In the genomic region with DNA sequence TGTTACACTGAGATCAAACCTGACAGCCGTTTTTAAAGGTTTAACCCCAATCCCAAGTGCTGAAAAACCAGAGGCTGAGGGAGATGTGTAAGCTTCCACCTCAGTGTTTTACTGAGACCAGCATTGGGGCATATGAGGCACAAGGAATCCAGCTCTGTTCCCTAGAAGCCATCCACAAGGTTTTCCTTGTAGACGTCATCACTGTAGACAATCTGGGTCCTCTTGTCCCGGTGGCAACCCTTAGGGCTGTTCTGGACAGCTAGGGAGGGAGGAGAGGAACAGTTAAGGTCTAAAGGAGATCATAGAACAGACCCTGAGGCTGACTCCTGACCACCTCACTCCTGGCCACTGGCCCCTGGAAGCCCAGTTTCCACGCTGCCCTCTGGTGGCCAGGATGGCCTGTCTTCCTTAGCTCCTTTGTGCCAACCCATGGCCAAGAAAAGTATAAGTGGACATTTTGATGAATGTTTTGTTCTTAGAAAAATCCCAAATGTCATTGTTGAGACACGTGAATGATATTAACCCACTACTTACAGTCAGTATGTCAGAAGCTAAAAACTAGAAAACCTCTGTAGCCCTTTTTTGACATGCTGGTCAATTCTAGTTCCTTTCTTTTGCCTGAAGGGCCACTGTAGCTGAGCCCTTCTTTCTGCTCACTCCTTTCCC, we compare ENCODE assay signal across 8 cellular contexts. TPM values are rescaled to one million over a fixed set of nuclear protein-coding genes. Genes with fewer than 3 reads are reported as not detected.
DNase-seq lines count a peak whose midpoint lies in the region; ATAC-seq and TF ChIP-seq lines count a peak whose summit lies in the region.
"Had no signal": no experiment of that assay in that cellular context is flagged by ENCODE, and none has a peak within 500 bp of the region (broad histone marks: within the 10 kb centered on the region; RNA-seq: fewer than 3 reads in every experiment).

No MANE protein-coding gene starts in this region.

- H3K36me3 ChIP-seq in esophagus squamous epithelium = peaks cover 12 to 71% (median 38%) of the 10 kb centered on the region in 3 donors

- TF ChIP-seq CTCF in LNCAP (IDR thresholded peaks at IDR 0.05) (peak; percentile 71), esophagus squamous epithelium (IDR thresholded peaks at IDR 0.05) (peak in 5 of 6 experiments; percentile 56 to 73 (median 61))

- POLR2A ChIA-PET in naive thymus-derived CD8-positive, alpha-beta T cell (lab: Charles Lee) = interaction anchor here (0.8 to 1.0 kb wide), 2 partner anchors 48 to 225 kb away, joined by 3 read pairs; no protein-coding TSS in a partner anchor

- intact Hi-C loops in esophagus squamous epithelium (cut with DNase I) = loop anchor here (5.0 kb wide), 1 partner anchor 50 kb away; the partner anchor contains the start of gene ZBTB12

- no peaks in the 10 kb centered on the region for H3K9me3 Mint-ChIP-seq in naive thymus-derived CD8-positive, alpha-beta T cell

- DNase-seq in EL (peak; percentile 65), esophagus squamous epithelium (lab: John Stamatoyannopoulos, UW) (no peak)
- peak in 1 of 10 donors; percentile 64 for DNase-seq in naive thymus-derived CD8-positive, alpha-beta T cell

- peaks cover 2 to 14% (median 4%) of the 10 kb centered on the region in 4 donors for H3K4me1 Mint-ChIP-seq in naive thymus-derived CD8-positive, alpha-beta T cell

- peak overlapping the region in 5 of 10 donors; percentile 29 to 81 (median 41) for H3K27ac Mint-ChIP-seq in naive thymus-derived CD8-positive, alpha-beta T cell

- H3K9me3 ChIP-seq in esophagus squamous epithelium = no peaks in the 10 kb centered on the region

- WGBS in esophagus squamous epithelium, 2 donors = 38 to 51% methylated on average over 5 of the region's 5 CpGs

- peaks cover 4 to 51% (median 15%) of the 10 kb centered on the region in 3 donors for H3K36me3 Mint-ChIP-seq in naive thymus-derived CD8-positive, alpha-beta T cell

- no peaks in the 10 kb centered on the region for H3K27me3 Mint-ChIP-seq in naive thymus-derived CD8-positive, alpha-beta T cell

- peaks cover 0 to 2% (median 0%) of the 10 kb centered on the region in 3 donors for H3K4me1 ChIP-seq in esophagus squamous epithelium

- no peaks in the 10 kb centered on the region for H3K27me3 ChIP-seq in esophagus squamous epithelium

- peak; percentile 30 to 52 for ATAC-seq in activated CD4-positive, CD25-positive, alpha-beta regulatory T cell treated with anti-CD3 and anti-CD28 coated beads, Interleukin-2, amount 50 U/mL, for 24 hours
- peak; percentile 25 to 48 for ATAC-seq in naive thymus-derived CD8-positive, alpha-beta T cell
- ATAC-seq in HG03139 (IDR thresholded peaks at IDR 0.05; ENCODE audit: unreplicated experiment) (no peak), HG02970 (IDR thresholded peaks at IDR 0.05; ENCODE audit: low FRiP score, unreplicated experiment) (no peak)

- no peak overlapping the region for H3K4me3 ChIP-seq in esophagus squamous epithelium

- H3K4me3 Mint-ChIP-seq in naive thymus-derived CD8-positive, alpha-beta T cell = no peak overlapping the region

- no peak for TF ChIP-seq POLR2A in esophagus squamous epithelium (IDR thresholded peaks at IDR 0.05)

- H3K27ac ChIP-seq in esophagus squamous epithelium = peak overlapping the region in 2 of 4 donors; percentile 2 to 50

RNA-seq across cellular contexts. Expression of gene CFB, which starts 6.4 kb away (rescaled TPM):
- 10 to 100 TPM; 10.4 to 81.1 (median 22.4) TPM for total RNA-seq in esophagus squamous epithelium
- total RNA-seq in naive thymus-derived CD8-positive, alpha-beta T cell = 1 to 10 TPM; 1.0 to 1.4 TPM
- polyA plus RNA-seq in naive thymus-derived CD8-positive, alpha-beta T cell = under 1 TPM in 2 of 3 donors, not detected in 1; 0.22 to 0.61 TPM
- total RNA-seq: activated CD8-positive, alpha-beta memory T cell treated with anti-CD3 and anti-CD28 coated beads for 36 hours had no signal

RNA-seq across cellular contexts. Expression of gene NELFE, which starts 6.5 kb away (rescaled TPM):
- 10 to 100 TPM; 52.6 to 83.9 (median 64.4) TPM for total RNA-seq in esophagus squamous epithelium
- total RNA-seq in naive thymus-derived CD8-positive, alpha-beta T cell = 10 to 100 TPM; 41.7 to 45.1 TPM
- polyA plus RNA-seq in naive thymus-derived CD8-positive, alpha-beta T cell = 10 to 100 TPM; 55.9 to 68.6 (median 66.4) TPM

RNA-seq across cellular contexts. Expression of gene SKIC2, which starts 6.7 kb away (rescaled TPM):
- 10 to 100 TPM; 24.6 to 32.4 (median 26.8) TPM for total RNA-seq in esophagus squamous epithelium
- 100 to 1,000 TPM; 130 to 141 TPM for total RNA-seq in naive thymus-derived CD8-positive, alpha-beta T cell
- 10 to 100 TPM; 18.1 to 19.9 (median 19.4) TPM for polyA plus RNA-seq in naive thymus-derived CD8-positive, alpha-beta T cell

RNA-seq across cellular contexts. Expression of gene DXO, which starts 19.7 kb away (rescaled TPM):
- total RNA-seq in esophagus squamous epithelium = 10 to 100 TPM in 1 of 4 donors, 1 to 10 TPM in 3; 7.8 to 13.2 (median 8.8) TPM
- 10 to 100 TPM; 36.4 to 41.0 TPM for total RNA-seq in naive thymus-derived CD8-positive, alpha-beta T cell
- polyA plus RNA-seq in naive thymus-derived CD8-positive, alpha-beta T cell = 10 to 100 TPM; 12.5 to 16.4 (median 14.5) TPM

RNA-seq across cellular contexts. Expression of gene C2, which starts 24.8 kb away (rescaled TPM):
- 10 to 100 TPM in 2 of 4 donors, 1 to 10 TPM in 2; 1.1 to 15.2 (median 6.4) TPM for total RNA-seq in esophagus squamous epithelium
- 1 to 10 TPM; 3.8 to 4.3 TPM for total RNA-seq in naive thymus-derived CD8-positive, alpha-beta T cell
- not detected for polyA plus RNA-seq in naive thymus-derived CD8-positive, alpha-beta T cell

Comparison
In these comparisons a context has a peak if more than half of its experiments do, and no peak if none do; other contexts are left out.
1. ATAC-seq: peak in activated CD4-positive, CD25-positive, alpha-beta regulatory T cell treated with anti-CD3 and anti-CD28 coated beads, Interleukin-2, amount 50 U/mL, for 24 hours (2 of 2) and naive thymus-derived CD8-positive, alpha-beta T cell (2 of 2); none in HG03139 (single experiment) and HG02970 (single experiment).
2. RNA of gene CFB, which starts 6.4 kb away (total RNA-seq): 10.4 to 81.1 TPM in esophagus squamous epithelium; 1.0 to 1.4 TPM in naive thymus-derived CD8-positive, alpha-beta T cell; every median in the first group is over 4 times any median in the second.